Comparison of ENCODE assay signal across 8 cellular contexts in the genomic region with DNA sequence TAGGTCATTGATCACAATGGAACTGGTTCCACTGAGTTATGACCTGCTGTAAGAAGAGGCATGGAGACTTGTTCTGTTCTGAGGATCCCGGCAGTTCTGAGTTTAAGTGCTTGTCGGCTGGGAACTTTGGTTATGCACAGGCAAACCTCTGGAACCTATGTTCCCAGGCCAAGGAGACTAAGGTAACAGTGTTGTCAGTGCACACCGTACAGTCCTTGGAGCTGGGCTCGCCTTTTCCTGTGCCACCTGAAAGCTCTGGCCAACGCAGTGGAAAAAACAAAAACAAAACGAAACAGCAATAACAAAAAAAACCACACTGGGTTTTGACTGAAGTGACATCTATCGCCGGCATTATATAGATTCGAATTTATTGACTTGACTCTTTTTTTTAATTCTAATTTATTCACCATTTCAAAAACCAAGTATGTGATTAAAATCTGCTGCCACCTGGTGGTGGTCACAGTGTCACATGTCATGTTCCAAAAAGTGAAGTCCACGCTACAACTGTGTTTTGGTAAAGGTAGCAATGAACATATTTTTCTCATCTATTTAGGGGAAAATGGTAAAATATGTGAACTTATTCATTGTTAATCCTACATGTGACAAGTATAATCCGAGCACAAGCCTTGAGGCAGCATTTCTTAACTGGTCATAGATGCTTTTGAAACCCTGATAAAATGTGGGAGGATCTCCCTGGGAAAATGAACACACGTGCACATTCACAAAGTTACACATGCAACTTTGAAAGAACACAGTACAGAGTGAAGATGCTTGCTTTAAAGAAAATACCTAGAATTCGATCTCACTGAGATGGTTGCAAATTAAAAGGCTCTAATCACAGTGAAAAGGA.
DNase-seq lines count a peak whose midpoint lies in the region; ATAC-seq and TF ChIP-seq lines count a peak whose summit lies in the region.

No MANE protein-coding gene starts in this region.

- intact Hi-C loops in activated naive CD4-positive, alpha-beta T cell treated with anti-CD3 and anti-CD28 coated beads for 36 hours (cut with micrococcal nuclease) = loop anchor here (1.0 kb wide), 2 partner anchors 333 to 1597 kb away; no protein-coding TSS in a partner anchor
- intact Hi-C loops in left lung (cut with DNase I) (no loop called here), tibial artery (cut with DNase I; ENCODE audit: low total_unique reads) (no loop called here)

- ATAC-seq in left lung (no peak), GM18517 (IDR thresholded peaks at IDR 0.05; ENCODE audit: unreplicated experiment) (no peak), HG02763 (IDR thresholded peaks at IDR 0.05; ENCODE audit: unreplicated experiment) (no peak)

- H3K4me3 Mint-ChIP-seq in activated naive CD4-positive, alpha-beta T cell treated with anti-CD3 and anti-CD28 coated beads for 36 hours = no peak overlapping the region

- CTCF ChIA-PET in activated naive CD4-positive, alpha-beta T cell treated with anti-CD3 and anti-CD28 coated beads for 36 hours (lab: Charles Lee) = interaction anchor here (0.7 to 1.5 kb wide), 5 partner anchors 12 to 571 kb away, joined by 3 to 5 read pairs (median 5); no protein-coding TSS in a partner anchor

- DNase-seq in activated naive CD4-positive, alpha-beta T cell treated with anti-CD3 and anti-CD28 coated beads for 36 hours = peak; percentile 64
- no peak for DNase-seq in activated naive CD4-positive, alpha-beta T cell treated with Interleukin-2 at 50 U/mL for 16 hours
- DNase-seq in NCI-H2196 treated with DMSO at 0.1 percent for 48 hours (lab: John Stamatoyannopoulos, UW; ENCODE audit: unreplicated experiment) (peak; percentile 2), astrocyte of the cerebellum (ENCODE audit: low read depth) (peak; percentile 3), left lung (no peak), tibial artery (peak in 1 of 2 donors; percentile 23)

- no peak overlapping the region for H3K27ac Mint-ChIP-seq in activated naive CD4-positive, alpha-beta T cell treated with anti-CD3 and anti-CD28 coated beads for 36 hours

- H3K36me3 Mint-ChIP-seq in activated naive CD4-positive, alpha-beta T cell treated with anti-CD3 and anti-CD28 coated beads for 36 hours (ENCODE audit: low read depth) = no peaks in the 10 kb centered on the region

- H3K27ac ChIP-seq in left lung = no peak overlapping the region
- no peak overlapping the region for H3K27ac ChIP-seq in tibial artery

- in situ Hi-C loops in astrocyte of the cerebellum (cut with HindIII; ENCODE audit: low sequenced_read_pairs) = no loop called here

- H3K4me1 Mint-ChIP-seq in activated naive CD4-positive, alpha-beta T cell treated with anti-CD3 and anti-CD28 coated beads for 36 hours (ENCODE audit: low read depth) = no peaks in the 10 kb centered on the region

- H3K4me1 ChIP-seq in left lung (no peaks in the 10 kb centered on the region), tibial artery (no peaks in the 10 kb centered on the region)

- TF ChIP-seq CTCF in astrocyte of the cerebellum (IDR thresholded peaks at IDR 0.05; ENCODE audit: low read depth, low read length, missing control alignments) = peak; percentile 54
- peak; percentile 63 to 70 for TF ChIP-seq CTCF in left lung (IDR thresholded peaks at IDR 0.05)
- TF ChIP-seq CTCF in tibial artery (IDR thresholded peaks at IDR 0.05) = peak; percentile 48 to 59

- H3K4me3 ChIP-seq in astrocyte of the cerebellum (ENCODE audit: low read depth, low read length) = no peak overlapping the region
- no peak overlapping the region for H3K4me3 ChIP-seq in left lung
- no peak overlapping the region for H3K4me3 ChIP-seq in tibial artery

- peaks cover 9% of the 10 kb centered on the region for H3K27me3 Mint-ChIP-seq in activated naive CD4-positive, alpha-beta T cell treated with anti-CD3 and anti-CD28 coated beads for 36 hours (ENCODE audit: low read depth)

- no peaks in the 10 kb centered on the region for H3K9me3 ChIP-seq in left lung
- no peaks in the 10 kb centered on the region for H3K9me3 ChIP-seq in tibial artery

- peaks cover 3% of the 10 kb centered on the region for H3K9me3 Mint-ChIP-seq in activated naive CD4-positive, alpha-beta T cell treated with anti-CD3 and anti-CD28 coated beads for 36 hours

- H3K27me3 ChIP-seq in left lung (peaks cover 0 to 16% of the 10 kb centered on the region in 2 donors), tibial artery (peaks cover 0 to 10% of the 10 kb centered on the region in 2 donors)

- H3K36me3 ChIP-seq in left lung (no peaks in the 10 kb centered on the region), tibial artery (no peaks in the 10 kb centered on the region)

Comparison
In these comparisons a context has a peak if more than half of its experiments do, and no peak if none do; other contexts are left out.
1. DNase-seq: peak in activated naive CD4-positive, alpha-beta T cell treated with anti-CD3 and anti-CD28 coated beads for 36 hours (single experiment), NCI-H2196 treated with DMSO at 0.1 percent for 48 hours (single experiment) and astrocyte of the cerebellum (single experiment); none in activated naive CD4-positive, alpha-beta T cell treated with Interleukin-2 at 50 U/mL for 16 hours (single experiment) and left lung (0 of 2).
2. Peak in every context shown above with its lines, with median percentiles within 50 percentile points of each other: CTCF ChIP-seq.